ENCODE assay signal across 1 cellular context in the genomic region with DNA sequence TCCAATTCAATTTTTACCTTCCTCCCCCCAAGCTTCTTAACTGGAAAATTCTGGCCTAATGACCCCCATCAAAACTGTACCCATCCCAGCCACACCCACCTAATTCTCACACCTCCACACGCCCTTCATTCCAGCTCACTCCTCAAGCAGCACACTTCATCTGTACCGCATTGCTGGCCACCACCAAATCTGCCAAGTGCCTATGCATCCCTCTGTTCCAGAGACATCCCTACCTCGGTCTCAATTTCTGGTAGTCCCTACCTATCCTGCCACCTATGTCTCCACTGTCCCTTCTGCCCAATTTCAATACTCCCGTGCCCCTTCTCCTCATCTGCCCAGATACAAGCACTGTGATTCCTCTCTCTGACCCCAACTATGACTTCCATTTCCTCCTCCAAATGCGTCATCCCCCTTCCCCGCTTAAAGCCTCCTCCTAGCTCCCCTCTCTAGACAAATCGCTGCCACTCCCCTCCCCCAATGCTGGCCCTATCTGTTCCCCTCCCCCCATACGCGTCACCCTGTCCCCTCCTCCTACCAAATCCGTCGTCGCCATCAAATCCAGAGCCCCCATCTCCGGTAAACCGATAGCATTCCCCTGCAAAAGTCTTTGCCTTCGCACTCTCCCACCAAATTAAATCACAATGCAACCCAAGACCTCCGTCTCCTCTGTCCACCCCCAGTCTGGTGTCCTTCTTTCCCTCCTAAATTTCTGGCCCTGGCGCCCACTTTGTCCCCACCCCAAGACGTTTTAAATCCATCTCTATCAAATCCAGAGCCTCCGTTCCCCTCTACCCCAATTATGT.
TF ChIP-seq lines count a peak whose summit lies in the region.

No MANE protein-coding gene starts in this region.

TF ChIP-seq in HEK293, 187 proteins besides CTCF, POLR2A, EP300 and RAD21 (continued from another document and continues in another):
- 0 out of 2 replicates have a peak, but pooled peaks have one; percentile 5 for TF ChIP-seq ZNF664 (tag by site-specific recombination; IDR thresholded peaks at IDR 0.05)
- TF ChIP-seq, protein P1, sequence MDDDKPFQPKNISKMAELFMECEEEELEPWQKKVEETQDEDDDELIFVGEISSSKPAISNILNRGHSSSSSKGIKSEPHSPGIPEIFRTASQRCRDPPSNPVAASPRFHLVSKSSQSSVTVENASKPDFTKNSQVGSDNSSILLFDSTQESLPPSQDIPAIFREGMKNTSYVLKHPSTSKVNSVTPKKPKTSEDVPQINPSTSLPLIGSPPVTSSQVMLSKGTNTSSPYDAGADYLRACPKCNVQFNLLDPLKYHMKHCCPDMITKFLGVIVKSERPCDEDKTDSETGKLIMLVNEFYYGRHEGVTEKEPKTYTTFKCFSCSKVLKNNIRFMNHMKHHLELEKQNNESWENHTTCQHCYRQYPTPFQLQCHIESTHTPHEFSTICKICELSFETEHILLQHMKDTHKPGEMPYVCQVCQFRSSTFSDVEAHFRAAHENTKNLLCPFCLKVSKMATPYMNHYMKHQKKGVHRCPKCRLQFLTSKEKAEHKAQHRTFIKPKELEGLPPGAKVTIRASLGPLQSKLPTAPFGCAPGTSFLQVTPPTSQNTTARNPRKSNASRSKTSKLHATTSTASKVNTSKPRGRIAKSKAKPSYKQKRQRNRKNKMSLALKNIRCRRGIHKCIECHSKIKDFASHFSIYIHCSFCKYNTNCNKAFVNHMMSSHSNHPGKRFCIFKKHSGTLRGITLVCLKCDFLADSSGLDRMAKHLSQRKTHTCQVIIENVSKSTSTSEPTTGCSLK (tag by site-specific recombination; IDR thresholded peaks at IDR 0.05) = no peak
- TF ChIP-seq, protein P2, sequence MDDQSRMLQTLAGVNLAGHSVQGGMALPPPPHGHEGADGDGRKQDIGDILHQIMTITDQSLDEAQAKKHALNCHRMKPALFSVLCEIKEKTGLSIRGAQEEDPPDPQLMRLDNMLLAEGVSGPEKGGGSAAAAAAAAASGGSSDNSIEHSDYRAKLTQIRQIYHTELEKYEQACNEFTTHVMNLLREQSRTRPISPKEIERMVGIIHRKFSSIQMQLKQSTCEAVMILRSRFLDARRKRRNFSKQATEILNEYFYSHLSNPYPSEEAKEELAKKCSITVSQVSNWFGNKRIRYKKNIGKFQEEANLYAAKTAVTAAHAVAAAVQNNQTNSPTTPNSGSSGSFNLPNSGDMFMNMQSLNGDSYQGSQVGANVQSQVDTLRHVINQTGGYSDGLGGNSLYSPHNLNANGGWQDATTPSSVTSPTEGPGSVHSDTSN (CRISPR knock-in tag; IDR thresholded peaks at IDR 0.05) = no peak
- peak; percentile 47 for TF ChIP-seq KLF8 (tag by site-specific recombination; IDR thresholded peaks at IDR 0.05)
- no peak; the same call in 1 of the 2 replicates for TF ChIP-seq ZNF10 (tag by site-specific recombination; IDR thresholded peaks at IDR 0.05)
- no peak for TF ChIP-seq FEZF1 (tag by site-specific recombination; IDR thresholded peaks at IDR 0.05)
- TF ChIP-seq, protein P3, sequence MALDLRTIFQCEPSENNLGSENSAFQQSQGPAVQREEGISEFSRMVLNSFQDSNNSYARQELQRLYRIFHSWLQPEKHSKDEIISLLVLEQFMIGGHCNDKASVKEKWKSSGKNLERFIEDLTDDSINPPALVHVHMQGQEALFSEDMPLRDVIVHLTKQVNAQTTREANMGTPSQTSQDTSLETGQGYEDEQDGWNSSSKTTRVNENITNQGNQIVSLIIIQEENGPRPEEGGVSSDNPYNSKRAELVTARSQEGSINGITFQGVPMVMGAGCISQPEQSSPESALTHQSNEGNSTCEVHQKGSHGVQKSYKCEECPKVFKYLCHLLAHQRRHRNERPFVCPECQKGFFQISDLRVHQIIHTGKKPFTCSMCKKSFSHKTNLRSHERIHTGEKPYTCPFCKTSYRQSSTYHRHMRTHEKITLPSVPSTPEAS (tag by site-specific recombination; IDR thresholded peaks at IDR 0.05) = no peak
- peak; percentile 59 for TF ChIP-seq ZNF335 (tag by site-specific recombination; conservative IDR thresholded peaks at IDR 0.05)
- TF ChIP-seq SETDB1 (IDR thresholded peaks at IDR 0.05; ENCODE audit: insufficient read length, low read length) = no peak
- TF ChIP-seq ZNF792 (tag by site-specific recombination; IDR thresholded peaks at IDR 0.05) = 0 out of 2 replicates have a peak, but pooled peaks have one; percentile 49
- TF ChIP-seq ZNF549 (tag by site-specific recombination; IDR thresholded peaks at IDR 0.05) = no peak
- peak; percentile 79 for TF ChIP-seq SP3 (tag by site-specific recombination; IDR thresholded peaks at IDR 0.05)
- no peak for TF ChIP-seq ZNF146 (tag by site-specific recombination; IDR thresholded peaks at IDR 0.05)
- TF ChIP-seq ZNF701 (tag by site-specific recombination; IDR thresholded peaks at IDR 0.05) = no peak
- TF ChIP-seq ZBTB21 (tag by site-specific recombination; IDR thresholded peaks at IDR 0.05) = peak; percentile 68
- no peak for TF ChIP-seq ZFP41 (tag by site-specific recombination; IDR thresholded peaks at IDR 0.05; ENCODE audit: borderline replicate concordance)
- peak; percentile 66 for TF ChIP-seq YY2 (tag by site-specific recombination; IDR thresholded peaks at IDR 0.05)
- TF ChIP-seq ZNF341 (tag by site-specific recombination; IDR thresholded peaks at IDR 0.05; ENCODE audit: low read depth) = 0 out of 2 replicates have a peak, but pooled peaks have one; percentile 13
- no peak for TF ChIP-seq ZNF776 (tag by site-specific recombination; IDR thresholded peaks at IDR 0.05; ENCODE audit: borderline replicate concordance)
- TF ChIP-seq, protein P4, sequence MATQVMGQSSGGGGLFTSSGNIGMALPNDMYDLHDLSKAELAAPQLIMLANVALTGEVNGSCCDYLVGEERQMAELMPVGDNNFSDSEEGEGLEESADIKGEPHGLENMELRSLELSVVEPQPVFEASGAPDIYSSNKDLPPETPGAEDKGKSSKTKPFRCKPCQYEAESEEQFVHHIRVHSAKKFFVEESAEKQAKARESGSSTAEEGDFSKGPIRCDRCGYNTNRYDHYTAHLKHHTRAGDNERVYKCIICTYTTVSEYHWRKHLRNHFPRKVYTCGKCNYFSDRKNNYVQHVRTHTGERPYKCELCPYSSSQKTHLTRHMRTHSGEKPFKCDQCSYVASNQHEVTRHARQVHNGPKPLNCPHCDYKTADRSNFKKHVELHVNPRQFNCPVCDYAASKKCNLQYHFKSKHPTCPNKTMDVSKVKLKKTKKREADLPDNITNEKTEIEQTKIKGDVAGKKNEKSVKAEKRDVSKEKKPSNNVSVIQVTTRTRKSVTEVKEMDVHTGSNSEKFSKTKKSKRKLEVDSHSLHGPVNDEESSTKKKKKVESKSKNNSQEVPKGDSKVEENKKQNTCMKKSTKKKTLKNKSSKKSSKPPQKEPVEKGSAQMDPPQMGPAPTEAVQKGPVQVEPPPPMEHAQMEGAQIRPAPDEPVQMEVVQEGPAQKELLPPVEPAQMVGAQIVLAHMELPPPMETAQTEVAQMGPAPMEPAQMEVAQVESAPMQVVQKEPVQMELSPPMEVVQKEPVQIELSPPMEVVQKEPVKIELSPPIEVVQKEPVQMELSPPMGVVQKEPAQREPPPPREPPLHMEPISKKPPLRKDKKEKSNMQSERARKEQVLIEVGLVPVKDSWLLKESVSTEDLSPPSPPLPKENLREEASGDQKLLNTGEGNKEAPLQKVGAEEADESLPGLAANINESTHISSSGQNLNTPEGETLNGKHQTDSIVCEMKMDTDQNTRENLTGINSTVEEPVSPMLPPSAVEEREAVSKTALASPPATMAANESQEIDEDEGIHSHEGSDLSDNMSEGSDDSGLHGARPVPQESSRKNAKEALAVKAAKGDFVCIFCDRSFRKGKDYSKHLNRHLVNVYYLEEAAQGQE (tag by site-specific recombination; IDR thresholded peaks at IDR 0.05) = 0 out of 2 replicates have a peak, but pooled peaks have one; percentile 28
- no peak; the same call in 1 of the 2 replicates for TF ChIP-seq ZNF610 (tag by site-specific recombination; IDR thresholded peaks at IDR 0.05; ENCODE audit: borderline replicate concordance)
- 0 out of 2 replicates have a peak, but pooled peaks have one; percentile 7 for TF ChIP-seq GLI4 (tag by site-specific recombination; IDR thresholded peaks at IDR 0.05)
- peak; percentile 34; the same call in 1 of the 2 replicates for TF ChIP-seq KLF16 (tag by site-specific recombination; IDR thresholded peaks at IDR 0.05)
- no peak for TF ChIP-seq ZNF544 (tag by site-specific recombination; IDR thresholded peaks at IDR 0.05)
- TF ChIP-seq, protein P5, sequence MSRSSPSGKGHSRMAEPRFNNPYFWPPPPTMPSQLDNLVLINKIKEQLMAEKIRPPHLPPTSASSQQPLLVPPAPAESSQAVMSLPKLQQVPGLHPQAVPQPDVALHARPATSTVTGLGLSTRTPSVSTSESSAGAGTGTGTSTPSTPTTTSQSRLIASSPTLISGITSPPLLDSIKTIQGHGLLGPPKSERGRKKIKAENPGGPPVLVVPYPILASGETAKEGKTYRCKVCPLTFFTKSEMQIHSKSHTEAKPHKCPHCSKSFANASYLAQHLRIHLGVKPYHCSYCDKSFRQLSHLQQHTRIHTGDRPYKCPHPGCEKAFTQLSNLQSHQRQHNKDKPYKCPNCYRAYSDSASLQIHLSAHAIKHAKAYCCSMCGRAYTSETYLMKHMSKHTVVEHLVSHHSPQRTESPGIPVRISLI (tag by site-specific recombination; IDR thresholded peaks at IDR 0.05) = no peak
- TF ChIP-seq HOXA7 (CRISPR knock-in tag; IDR thresholded peaks at IDR 0.05; ENCODE audit: borderline replicate concordance) = no peak
- peak; percentile 59; the same call in 1 of the 2 replicates for TF ChIP-seq KLF9 (tag by site-specific recombination; IDR thresholded peaks at IDR 0.05; ENCODE audit: low read depth)
- TF ChIP-seq, protein P6, sequence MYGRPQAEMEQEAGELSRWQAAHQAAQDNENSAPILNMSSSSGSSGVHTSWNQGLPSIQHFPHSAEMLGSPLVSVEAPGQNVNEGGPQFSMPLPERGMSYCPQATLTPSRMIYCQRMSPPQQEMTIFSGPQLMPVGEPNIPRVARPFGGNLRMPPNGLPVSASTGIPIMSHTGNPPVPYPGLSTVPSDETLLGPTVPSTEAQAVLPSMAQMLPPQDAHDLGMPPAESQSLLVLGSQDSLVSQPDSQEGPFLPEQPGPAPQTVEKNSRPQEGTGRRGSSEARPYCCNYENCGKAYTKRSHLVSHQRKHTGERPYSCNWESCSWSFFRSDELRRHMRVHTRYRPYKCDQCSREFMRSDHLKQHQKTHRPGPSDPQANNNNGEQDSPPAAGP (tag by site-specific recombination; IDR thresholded peaks at IDR 0.05) = peak; percentile 62; the same call in 1 of the 2 replicates
- TF ChIP-seq, protein P7, sequence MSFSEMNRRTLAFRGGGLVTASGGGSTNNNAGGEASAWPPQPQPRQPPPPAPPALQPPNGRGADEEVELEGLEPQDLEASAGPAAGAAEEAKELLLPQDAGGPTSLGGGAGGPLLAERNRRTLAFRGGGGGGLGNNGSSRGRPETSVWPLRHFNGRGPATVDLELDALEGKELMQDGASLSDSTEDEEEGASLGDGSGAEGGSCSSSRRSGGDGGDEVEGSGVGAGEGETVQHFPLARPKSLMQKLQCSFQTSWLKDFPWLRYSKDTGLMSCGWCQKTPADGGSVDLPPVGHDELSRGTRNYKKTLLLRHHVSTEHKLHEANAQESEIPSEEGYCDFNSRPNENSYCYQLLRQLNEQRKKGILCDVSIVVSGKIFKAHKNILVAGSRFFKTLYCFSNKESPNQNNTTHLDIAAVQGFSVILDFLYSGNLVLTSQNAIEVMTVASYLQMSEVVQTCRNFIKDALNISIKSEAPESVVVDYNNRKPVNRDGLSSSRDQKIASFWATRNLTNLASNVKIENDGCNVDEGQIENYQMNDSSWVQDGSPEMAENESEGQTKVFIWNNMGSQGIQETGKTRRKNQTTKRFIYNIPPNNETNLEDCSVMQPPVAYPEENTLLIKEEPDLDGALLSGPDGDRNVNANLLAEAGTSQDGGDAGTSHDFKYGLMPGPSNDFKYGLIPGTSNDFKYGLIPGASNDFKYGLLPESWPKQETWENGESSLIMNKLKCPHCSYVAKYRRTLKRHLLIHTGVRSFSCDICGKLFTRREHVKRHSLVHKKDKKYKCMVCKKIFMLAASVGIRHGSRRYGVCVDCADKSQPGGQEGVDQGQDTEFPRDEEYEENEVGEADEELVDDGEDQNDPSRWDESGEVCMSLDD (tag by site-specific recombination; IDR thresholded peaks at IDR 0.05) = 0 out of 2 replicates have a peak, but pooled peaks have one; percentile 20
- TF ChIP-seq ZNF548 (tag by site-specific recombination; IDR thresholded peaks at IDR 0.05) = no peak
- TF ChIP-seq, protein P8, sequence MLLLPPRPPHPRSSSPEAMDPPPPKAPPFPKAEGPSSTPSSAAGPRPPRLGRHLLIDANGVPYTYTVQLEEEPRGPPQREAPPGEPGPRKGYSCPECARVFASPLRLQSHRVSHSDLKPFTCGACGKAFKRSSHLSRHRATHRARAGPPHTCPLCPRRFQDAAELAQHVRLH (tag by site-specific recombination; IDR thresholded peaks at IDR 0.05) = 0 out of 2 replicates have a peak, but pooled peaks have one; percentile 12
- TF ChIP-seq, protein P9, sequence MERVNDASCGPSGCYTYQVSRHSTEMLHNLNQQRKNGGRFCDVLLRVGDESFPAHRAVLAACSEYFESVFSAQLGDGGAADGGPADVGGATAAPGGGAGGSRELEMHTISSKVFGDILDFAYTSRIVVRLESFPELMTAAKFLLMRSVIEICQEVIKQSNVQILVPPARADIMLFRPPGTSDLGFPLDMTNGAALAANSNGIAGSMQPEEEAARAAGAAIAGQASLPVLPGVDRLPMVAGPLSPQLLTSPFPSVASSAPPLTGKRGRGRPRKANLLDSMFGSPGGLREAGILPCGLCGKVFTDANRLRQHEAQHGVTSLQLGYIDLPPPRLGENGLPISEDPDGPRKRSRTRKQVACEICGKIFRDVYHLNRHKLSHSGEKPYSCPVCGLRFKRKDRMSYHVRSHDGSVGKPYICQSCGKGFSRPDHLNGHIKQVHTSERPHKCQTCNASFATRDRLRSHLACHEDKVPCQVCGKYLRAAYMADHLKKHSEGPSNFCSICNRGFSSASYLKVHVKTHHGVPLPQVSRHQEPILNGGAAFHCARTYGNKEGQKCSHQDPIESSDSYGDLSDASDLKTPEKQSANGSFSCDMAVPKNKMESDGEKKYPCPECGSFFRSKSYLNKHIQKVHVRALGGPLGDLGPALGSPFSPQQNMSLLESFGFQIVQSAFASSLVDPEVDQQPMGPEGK (tag by site-specific recombination; IDR thresholded peaks at IDR 0.05) = peak; percentile 86
- TF ChIP-seq GFI1B (tag by site-specific recombination; IDR thresholded peaks at IDR 0.05) = peak; percentile 77; the same call in 1 of the 2 replicates
- TF ChIP-seq ZSCAN16 (tag by site-specific recombination; IDR thresholded peaks at IDR 0.05) = 0 out of 2 replicates have a peak, but pooled peaks have one; percentile 15
- TF ChIP-seq HOXD13 (CRISPR knock-in tag; IDR thresholded peaks at IDR 0.05; ENCODE audit: borderline replicate concordance) = no peak
- TF ChIP-seq OVOL3 (tag by site-specific recombination; IDR thresholded peaks at IDR 0.05) = 0 out of 2 replicates have a peak, but pooled peaks have one; percentile 11
- TF ChIP-seq ZNF391 (tag by site-specific recombination; IDR thresholded peaks at IDR 0.05; ENCODE audit: borderline replicate concordance, low read depth) = no peak
- TF ChIP-seq, protein P10, sequence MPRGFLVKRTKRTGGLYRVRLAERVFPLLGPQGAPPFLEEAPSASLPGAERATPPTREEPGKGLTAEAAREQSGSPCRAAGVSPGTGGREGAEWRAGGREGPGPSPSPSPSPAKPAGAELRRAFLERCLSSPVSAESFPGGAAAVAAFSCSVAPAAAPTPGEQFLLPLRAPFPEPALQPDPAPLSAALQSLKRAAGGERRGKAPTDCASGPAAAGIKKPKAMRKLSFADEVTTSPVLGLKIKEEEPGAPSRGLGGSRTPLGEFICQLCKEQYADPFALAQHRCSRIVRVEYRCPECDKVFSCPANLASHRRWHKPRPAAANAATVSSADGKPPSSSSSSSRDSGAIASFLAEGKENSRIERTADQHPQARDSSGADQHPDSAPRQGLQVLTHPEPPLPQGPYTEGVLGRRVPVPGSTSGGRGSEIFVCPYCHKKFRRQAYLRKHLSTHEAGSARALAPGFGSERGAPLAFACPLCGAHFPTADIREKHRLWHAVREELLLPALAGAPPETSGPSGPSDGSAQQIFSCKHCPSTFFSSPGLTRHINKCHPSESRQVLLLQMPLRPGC (tag by site-specific recombination; IDR thresholded peaks at IDR 0.05) = peak; percentile 33; the same call in 1 of the 2 replicates
- TF ChIP-seq ZBTB48 (tag by site-specific recombination; IDR thresholded peaks at IDR 0.05) = no peak; the same call in 1 of the 2 replicates
